9 cellular contexts compared by ENCODE assay signal in the genomic region with DNA sequence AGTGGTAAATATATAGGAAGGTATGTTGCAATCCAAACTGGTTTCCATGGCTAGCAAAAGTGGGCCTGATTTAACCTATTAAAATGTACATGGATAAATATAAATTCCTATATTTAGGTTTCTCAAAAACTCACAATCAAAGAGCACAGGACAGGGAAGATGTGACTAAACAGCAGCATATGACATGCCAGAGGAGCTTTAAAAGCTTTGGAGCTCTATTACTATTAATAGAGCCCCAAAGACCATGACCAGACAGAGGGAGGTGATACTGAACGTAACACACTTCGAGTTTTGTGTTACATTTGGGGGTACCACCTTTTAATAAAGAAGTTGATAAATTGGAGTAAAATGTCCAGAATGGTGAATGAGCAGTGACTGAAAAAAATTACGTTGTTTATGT.
"Had no signal": no experiment of that assay in that cellular context is flagged by ENCODE, and none has a peak within 500 bp of the region (broad histone marks: within the 10 kb centered on the region; RNA-seq: fewer than 3 reads in every experiment).

No MANE protein-coding gene starts in this region.

- H3K27ac ChIP-seq: GM23248, HL-60 had no signal

- ATAC-seq: HCT116, K562 had no signal

- H3K9me3 Mint-ChIP-seq: HFFc6 had no signal

- H3K9ac ChIP-seq: GM23248 had no signal

- H3K4me3 ChIP-seq: GM23248, HAP-1, K562 had no signal

- H3K4me3 Mint-ChIP-seq: HFFc6 had no signal

- H2AFZ ChIP-seq: GM23248 had no signal

- DNase-seq: GM23248, GOT3, H7, HFFc6, IMR-90 had no signal

- H3K4me1 ChIP-seq: HAP-1 had no signal

- H3K36me3 ChIP-seq: HAP-1 had no signal

- H3K9me3 ChIP-seq: HAP-1 had no signal

- H3K27ac Mint-ChIP-seq: HFFc6 had no signal
